In the genomic region with DNA sequence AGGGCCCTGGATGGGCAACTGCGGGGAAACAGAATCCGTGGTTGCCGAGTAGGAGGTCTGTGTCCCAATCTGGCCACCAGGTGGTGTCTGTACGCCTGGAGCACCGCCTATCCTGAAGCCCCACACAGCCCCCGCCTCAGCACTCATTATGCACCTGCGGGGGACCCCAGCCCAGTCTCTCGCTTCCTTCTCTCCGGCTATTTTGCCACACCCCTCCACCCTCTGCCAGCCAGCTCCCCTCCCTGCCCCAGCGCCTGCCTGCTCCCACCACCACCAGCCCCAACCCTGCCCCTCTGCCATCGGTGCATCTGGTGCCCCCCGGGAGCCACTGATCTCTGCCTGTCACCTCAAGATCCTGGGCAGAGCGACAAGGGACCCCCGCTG, we compare ENCODE assay signal across 1 cellular context.
TF ChIP-seq lines count a peak whose summit lies in the region.

No MANE protein-coding gene starts in this region.

TF ChIP-seq in endothelial cell of umbilical vein, 7 proteins besides CTCF, POLR2A, EP300 and RAD21:
- TF ChIP-seq JUN (IDR thresholded peaks at IDR 0.05; ENCODE audit: borderline replicate concordance, insufficient read depth, insufficient read length, low read depth) = no peak
- TF ChIP-seq MYC (IDR thresholded peaks at IDR 0.05; ENCODE audit: low read depth, low read length) = no peak
- TF ChIP-seq GATA2 (IDR thresholded peaks at IDR 0.05; ENCODE audit: insufficient read depth, insufficient read length, low read depth, low read length) = no peak
- no peak for TF ChIP-seq MAX (IDR thresholded peaks at IDR 0.05; ENCODE audit: insufficient read depth, insufficient read length)
- TF ChIP-seq POLR2AphosphoS5 (IDR thresholded peaks at IDR 0.05; ENCODE audit: insufficient read depth, low read depth, low read length) = no peak
- TF ChIP-seq FOS (IDR thresholded peaks at IDR 0.05; ENCODE audit: borderline replicate concordance, insufficient read depth, low read length) = no peak
- TF ChIP-seq EZH2 (IDR thresholded peaks at IDR 0.05; ENCODE audit: borderline replicate concordance, low read depth, low read length, severe bottlenecking) = no peak
